In the genomic region with DNA sequence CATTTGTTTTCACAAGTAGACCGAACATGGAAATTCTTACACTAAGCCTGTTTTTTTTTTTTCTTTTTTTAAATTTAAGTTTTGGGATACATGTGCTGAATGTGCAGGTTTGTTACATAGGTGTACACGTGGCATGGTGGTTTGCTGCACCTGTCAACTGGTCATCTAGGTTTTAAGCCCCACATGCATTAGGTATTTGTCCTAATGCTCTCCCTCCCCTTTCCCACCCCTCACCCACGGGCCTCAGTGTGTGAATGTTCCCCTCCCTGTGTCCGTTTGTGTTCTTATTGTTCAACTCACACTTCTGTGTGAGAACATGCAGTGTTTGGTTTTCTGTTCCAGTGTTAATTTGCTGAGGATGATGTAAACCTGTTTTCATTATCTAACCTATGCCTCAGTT, we compare ENCODE assay signal across 37 cellular contexts. TPM values are rescaled to one million over a fixed set of nuclear protein-coding genes. Genes with fewer than 3 reads are reported as not detected.
"Had no signal": no experiment of that assay in that cellular context is flagged by ENCODE, and none has a peak within 500 bp of the region (broad histone marks: within the 10 kb centered on the region; RNA-seq: fewer than 3 reads in every experiment).

No MANE protein-coding gene starts in this region.

- H3K27me3 ChIP-seq: adrenal gland, body of pancreas, brain microvascular endothelial cell, cardiac muscle cell had no signal

- ATAC-seq: activated CD8-positive, alpha-beta T cell treated with anti-CD3 and anti-CD28 coated beads for 36 hours; activated naive CD4-positive, alpha-beta T cell treated with anti-CD3 and anti-CD28 coated beads, Interleukin-2, amount 50 U/mL, for 72 hours; activated T-cell treated with anti-CD3 and anti-CD28 coated beads, Interleukin-2, amount 50 U/mL, for 4 hours; activated T-cell treated with anti-CD3 and anti-CD28 coated beads, Interleukin-2, amount 50 U/mL, for 72 hours; activated T-helper 17 cell treated with anti-CD3 and anti-CD28 coated beads, Interleukin-2, amount 50 U/mL, for 72 hours; body of pancreas had no signal

- H3K27ac ChIP-seq: adrenal gland, body of pancreas, brain microvascular endothelial cell, cardiac muscle cell, VCaP had no signal

- DNase-seq: activated B cell treated with CpG ODN at 0.5 μM for 24 hours; activated CD4-positive, alpha-beta memory T cell treated with anti-CD3 and anti-CD28 coated beads for 36 hours; activated CD4-positive, alpha-beta T cell treated with anti-CD3 and anti-CD28 coated beads for 4 hours; activated CD4-positive, alpha-beta T cell treated with anti-CD3 and anti-CD28 coated beads, Interleukin-2, amount 10 ng/mL, durations not matched to agents 24 days and 14 days; activated CD4-positive, alpha-beta T cell treated with anti-CD3 and anti-CD28 coated beads, Interleukin-2, amount 50 U/mL, for 1 hour; activated CD4-positive, alpha-beta T cell treated with anti-CD3 and anti-CD28 coated beads, Interleukin-2, amount 50 U/mL, for 4 hours; activated CD4-positive, CD25-positive, alpha-beta regulatory T cell treated with anti-CD3 and anti-CD28 coated beads, Interleukin-2, amount 50 U/mL, for 72 hours; activated CD8-positive, alpha-beta T cell treated with anti-CD3 and anti-CD28 coated beads for 36 hours; activated effector memory CD4-positive, alpha-beta T cell treated with anti-CD3 and anti-CD28 coated beads, Interleukin-2, amount 50 U/mL, for 16 hours; activated gamma-delta T cell treated with Interleukin-2 at 50 U/mL for 16 hours; activated naive CD4-positive, alpha-beta T cell; activated naive CD4-positive, alpha-beta T cell treated with anti-CD3 and anti-CD28 coated beads for 36 hours; activated naive CD4-positive, alpha-beta T cell treated with anti-CD3 and anti-CD28 coated beads, Interleukin-2, amount 50 U/mL, for 16 hours; activated naive CD8-positive, alpha-beta T cell treated with anti-CD3 and anti-CD28 coated beads for 36 hours; activated T-cell treated with anti-CD3 and anti-CD28 coated beads for 4 hours; activated T-cell treated with anti-CD3 and anti-CD28 coated beads, Interleukin-2, amount 50 U/mL, for 1 hour; activated T-cell treated with anti-CD3 and anti-CD28 coated beads, Interleukin-2, amount 50 U/mL, for 4 hours; activated T-cell treated with anti-CD3 and anti-CD28 coated beads, Interleukin-2, amount 50 U/mL, for 72 hours; adrenal gland; amniotic stem cell; aorta; body of pancreas; brain microvascular endothelial cell; caudate nucleus; cerebellar nuclear complex; T-helper 1 cell; T-helper 2 cell; T-helper 9 cell had no signal

- H3K4me3 ChIP-seq: adrenal gland, body of pancreas, cardiac muscle cell had no signal

- H3K4me1 ChIP-seq: adrenal gland, body of pancreas had no signal

- H3K9me3 ChIP-seq: adrenal gland, body of pancreas had no signal

- H3K36me3 ChIP-seq: adrenal gland, brain microvascular endothelial cell, cardiac muscle cell had no signal

RNA-seq across cellular contexts. Expression of gene NLRP4, which starts 2.6 kb away (rescaled TPM):
- total RNA-seq: activated CD4-positive, alpha-beta memory T cell treated with anti-CD3 and anti-CD28 coated beads for 36 hours; activated CD4-positive, alpha-beta T cell treated with anti-CD3 and anti-CD28 coated beads, Interleukin-2, amount 10 ng/mL, durations not matched to agents 24 days and 14 days; activated CD8-positive, alpha-beta memory T cell treated with anti-CD3 and anti-CD28 coated beads for 36 hours; activated CD8-positive, alpha-beta T cell treated with anti-CD3 and anti-CD28 coated beads for 36 hours; activated naive CD4-positive, alpha-beta T cell treated with anti-CD3 and anti-CD28 coated beads for 36 hours; activated naive CD4-positive, alpha-beta T cell treated with anti-CD3 and anti-CD28 coated beads, Interleukin-2, amount 50 U/mL, for 72 hours; activated naive CD8-positive, alpha-beta T cell treated with anti-CD3 and anti-CD28 coated beads for 36 hours; activated T-cell treated with anti-CD3 and anti-CD28 coated beads, Interleukin-2, amount 50 U/mL, for 4 hours; activated T-cell treated with anti-CD3 and anti-CD28 coated beads, Interleukin-2, amount 50 U/mL, for 72 hours; activated T-helper 1 cell treated with anti-CD3 and anti-CD28 coated beads, Interleukin-12 subunit alpha, Interleukin-12 subunit beta, Interleukin-2, Interleukin-4 antibody, amounts not matched to agents 30 ng/mL and 10 ng/mL and 1 ng/mL, durations not matched to agents 14 hours and 24 hours and 36 hours; activated T-helper 17 cell treated with anti-CD3 and anti-CD28 coated beads, Interleukin-2, amount 50 U/mL, for 72 hours; adrenal gland; aorta; astrocyte; body of pancreas; bronchial epithelial cell; cardiac muscle cell; chondrocyte had no signal

RNA-seq across cellular contexts. Expression of gene NLRP11, which starts 7.1 kb away (rescaled TPM):
- total RNA-seq: activated CD4-positive, alpha-beta memory T cell treated with anti-CD3 and anti-CD28 coated beads for 36 hours; activated CD4-positive, alpha-beta T cell treated with anti-CD3 and anti-CD28 coated beads, Interleukin-2, amount 10 ng/mL, durations not matched to agents 24 days and 14 days; activated T-cell treated with anti-CD3 and anti-CD28 coated beads, Interleukin-2, amount 50 U/mL, for 72 hours; activated T-helper 1 cell treated with anti-CD3 and anti-CD28 coated beads, Interleukin-12 subunit alpha, Interleukin-12 subunit beta, Interleukin-2, Interleukin-4 antibody, amounts not matched to agents 30 ng/mL and 10 ng/mL and 1 ng/mL, durations not matched to agents 14 hours and 24 hours and 36 hours; aorta; astrocyte; body of pancreas; bronchial epithelial cell; cardiac muscle cell; chondrocyte had no signal
